Comparison of ENCODE assay signal across 18 cellular contexts in the genomic region with DNA sequence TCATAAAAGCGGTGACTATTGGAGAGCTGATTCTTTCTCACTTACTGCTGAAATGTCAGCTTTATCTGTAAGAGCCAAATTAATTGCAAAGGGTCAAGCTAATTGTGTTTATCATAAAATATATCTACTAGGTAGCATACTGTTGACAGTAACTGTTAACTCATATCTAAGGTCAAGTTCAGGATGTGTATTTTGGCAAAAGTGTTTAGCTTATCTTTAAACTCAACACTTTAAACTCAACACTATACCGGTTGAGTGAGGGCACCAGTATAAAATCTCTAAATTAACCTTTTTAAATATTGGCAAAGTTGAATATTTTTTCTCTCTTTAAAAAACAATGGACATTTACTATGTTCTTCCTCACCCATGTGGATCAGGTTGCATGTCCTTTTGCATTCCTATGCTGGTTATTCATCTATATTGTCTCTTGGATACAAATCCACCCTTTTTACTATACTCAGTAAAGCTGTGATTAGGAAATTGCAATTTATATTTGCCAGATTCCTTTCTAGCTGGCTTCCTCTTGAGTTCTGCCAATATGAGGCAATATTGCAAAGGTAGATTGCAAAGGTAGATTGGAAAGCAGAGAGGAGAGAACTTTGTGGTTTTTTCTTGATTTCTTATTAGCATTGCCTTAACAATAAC.
A peak's percentile ranks its signal among the peaks of the same experiment; 100 is the strongest.
DNase-seq lines count a peak whose midpoint lies in the region; ATAC-seq and TF ChIP-seq lines count a peak whose summit lies in the region.
"Had no signal": no experiment of that assay in that cellular context is flagged by ENCODE, and none has a peak within 500 bp of the region (broad histone marks: within the 10 kb centered on the region; RNA-seq: fewer than 3 reads in every experiment).

No MANE protein-coding gene starts in this region.

- no peak overlapping the region for H3K4me3 Mint-ChIP-seq in activated T-helper 2 cell treated with anti-CD3 and anti-CD28 coated beads, Interferon-gamma antibody, Interleukin-2, Interleukin-4, amounts not matched to agents 10 μg/mL and 5 μg/mL and 100 μg/mL, durations not matched to agents 14 hours and 24 hours and 36 hours (ENCODE audit: low read depth)
- H3K4me3 Mint-ChIP-seq: activated T-cell treated with anti-CD3 and anti-CD28 coated beads, Interleukin-2, amount 50 U/mL, for 4 hours; CD8-positive, alpha-beta memory T cell; immature natural killer cell; nephron progenitor cell had no signal

- peak; percentile 41 for ATAC-seq in left lung
- ATAC-seq: activated T-cell treated with anti-CD3 and anti-CD28 coated beads, Interleukin-2, amount 50 U/mL, for 4 hours; GM12878 had no signal

- TF ChIP-seq CTCF in choroid plexus epithelial cell (conservative IDR thresholded peaks at IDR 0.05; ENCODE audit: low read depth, low read length) (no peak), left lung (IDR thresholded peaks at IDR 0.05) (no peak)

- no peak overlapping the region for H3K27ac ChIP-seq in left lung

- H3K4me3 ChIP-seq in choroid plexus epithelial cell (ENCODE audit: low read depth, low read length) (no peak overlapping the region), left lung (no peak overlapping the region)
- H3K4me3 ChIP-seq: GM12878 had no signal

- intact Hi-C loops in left lung (cut with DNase I) = no loop called here
- intact Hi-C loops in activated T-helper 2 cell treated with anti-CD3 and anti-CD28 coated beads, Interferon-gamma antibody, Interleukin-2, Interleukin-4, amounts not matched to agents 10 μg/mL and 5 μg/mL and 100 μg/mL, durations not matched to agents 14 hours and 24 hours and 36 hours (cut with micrococcal nuclease) = no loop called here

- H3K9me3 Mint-ChIP-seq in activated T-helper 2 cell treated with anti-CD3 and anti-CD28 coated beads, Interferon-gamma antibody, Interleukin-2, Interleukin-4, amounts not matched to agents 10 μg/mL and 5 μg/mL and 100 μg/mL, durations not matched to agents 14 hours and 24 hours and 36 hours = no peaks in the 10 kb centered on the region
- H3K9me3 Mint-ChIP-seq: activated T-cell treated with anti-CD3 and anti-CD28 coated beads, Interleukin-2, amount 50 U/mL, for 4 hours had no signal

- DNase-seq in EH (ENCODE audit: low read depth) = peak; percentile 62
- peak; percentile 70 for DNase-seq in choroid plexus epithelial cell (ENCODE audit: low read depth)
- no peak for DNase-seq in left lung
- no peak for DNase-seq in 8988T
- DNase-seq in mesenteric fat pad (ENCODE audit: low spot score) = no peak
- no peak for DNase-seq in activated T-helper 2 cell treated with anti-CD3 and anti-CD28 coated beads, Interferon-gamma antibody, Interleukin-2, Interleukin-4, amounts not matched to agents 10 μg/mL and 5 μg/mL and 100 μg/mL, durations not matched to agents 14 hours and 24 hours and 36 hours (ENCODE audit: low spot score)
- no peak for DNase-seq in NCI-H1930 (lab: John Stamatoyannopoulos, UW)
- DNase-seq: activated T-cell treated with anti-CD3 and anti-CD28 coated beads, Interleukin-2, amount 50 U/mL, for 4 hours; CD8-positive, alpha-beta memory T cell; head of caudate nucleus; immature natural killer cell; mesendoderm; NCI-H2081; NCI-H526 treated with DMSO at 0.1 percent for 48 hours; nephron progenitor cell; retina had no signal

- H3K27me3 Mint-ChIP-seq in activated T-helper 2 cell treated with anti-CD3 and anti-CD28 coated beads, Interferon-gamma antibody, Interleukin-2, Interleukin-4, amounts not matched to agents 10 μg/mL and 5 μg/mL and 100 μg/mL, durations not matched to agents 14 hours and 24 hours and 36 hours (ENCODE audit: low read depth) = no peaks in the 10 kb centered on the region
- H3K27me3 Mint-ChIP-seq: CD8-positive, alpha-beta memory T cell had no signal

- no peak for TF ChIP-seq RAD21 in Ishikawa (IDR thresholded peaks at IDR 0.05; ENCODE audit: low read depth)

- H3K4me1 ChIP-seq in left lung = no peaks in the 10 kb centered on the region

- H3K36me3 Mint-ChIP-seq in activated T-helper 2 cell treated with anti-CD3 and anti-CD28 coated beads, Interferon-gamma antibody, Interleukin-2, Interleukin-4, amounts not matched to agents 10 μg/mL and 5 μg/mL and 100 μg/mL, durations not matched to agents 14 hours and 24 hours and 36 hours (ENCODE audit: low read depth) = no peaks in the 10 kb centered on the region
- H3K36me3 Mint-ChIP-seq: CD8-positive, alpha-beta memory T cell; immature natural killer cell had no signal

- TF ChIP-seq EP300 in Ishikawa (IDR thresholded peaks at IDR 0.05; ENCODE audit: borderline replicate concordance) = peak; percentile 60

- peaks cover 0 to 2% of the 10 kb centered on the region in 2 donors for H3K9me3 ChIP-seq in left lung

- H3K36me3 ChIP-seq in left lung = no peaks in the 10 kb centered on the region

- no peaks in the 10 kb centered on the region for H3K27me3 ChIP-seq in left lung

- H3K4me1 Mint-ChIP-seq in activated T-helper 2 cell treated with anti-CD3 and anti-CD28 coated beads, Interferon-gamma antibody, Interleukin-2, Interleukin-4, amounts not matched to agents 10 μg/mL and 5 μg/mL and 100 μg/mL, durations not matched to agents 14 hours and 24 hours and 36 hours (ENCODE audit: low read depth) = no peaks in the 10 kb centered on the region
- H3K4me1 Mint-ChIP-seq: CD8-positive, alpha-beta memory T cell; immature natural killer cell; nephron progenitor cell had no signal

- no peak overlapping the region for H3K27ac Mint-ChIP-seq in activated T-helper 2 cell treated with anti-CD3 and anti-CD28 coated beads, Interferon-gamma antibody, Interleukin-2, Interleukin-4, amounts not matched to agents 10 μg/mL and 5 μg/mL and 100 μg/mL, durations not matched to agents 14 hours and 24 hours and 36 hours
- H3K27ac Mint-ChIP-seq: CD8-positive, alpha-beta memory T cell; immature natural killer cell; nephron progenitor cell had no signal

TF ChIP-seq in Ishikawa, 13 proteins besides CTCF, POLR2A, EP300 and RAD21:
- no peak for TF ChIP-seq CREB1 (IDR thresholded peaks at IDR 0.05; ENCODE audit: low read depth)
- no peak for TF ChIP-seq EGR1 (IDR thresholded peaks at IDR 0.05)
- no peak for TF ChIP-seq MAX (IDR thresholded peaks at IDR 0.05)
- TF ChIP-seq FOXM1 (IDR thresholded peaks at IDR 0.05; ENCODE audit: borderline replicate concordance, low read depth) = peak; percentile 35; the same call in 1 of the 2 replicates
- peak; percentile 80 for TF ChIP-seq CEBPB (IDR thresholded peaks at IDR 0.05)
- TF ChIP-seq, protein P1, sequence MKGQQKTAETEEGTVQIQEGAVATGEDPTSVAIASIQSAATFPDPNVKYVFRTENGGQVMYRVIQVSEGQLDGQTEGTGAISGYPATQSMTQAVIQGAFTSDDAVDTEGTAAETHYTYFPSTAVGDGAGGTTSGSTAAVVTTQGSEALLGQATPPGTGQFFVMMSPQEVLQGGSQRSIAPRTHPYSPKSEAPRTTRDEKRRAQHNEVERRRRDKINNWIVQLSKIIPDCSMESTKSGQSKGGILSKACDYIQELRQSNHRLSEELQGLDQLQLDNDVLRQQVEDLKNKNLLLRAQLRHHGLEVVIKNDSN (IDR thresholded peaks at IDR 0.05) = no peak
- no peak for TF ChIP-seq YY1 (IDR thresholded peaks at IDR 0.05; ENCODE audit: low read depth)
- no peak for TF ChIP-seq ZBTB7A (IDR thresholded peaks at IDR 0.05; ENCODE audit: low read depth)
- no peak for TF ChIP-seq NFIC (IDR thresholded peaks at IDR 0.05)
- TF ChIP-seq TEAD4 (IDR thresholded peaks at IDR 0.05) = peak; percentile 47; the same call in 1 of the 2 replicates
- TF ChIP-seq TCF12 (IDR thresholded peaks at IDR 0.05; ENCODE audit: low read depth) = no peak
- TF ChIP-seq, protein P2, sequence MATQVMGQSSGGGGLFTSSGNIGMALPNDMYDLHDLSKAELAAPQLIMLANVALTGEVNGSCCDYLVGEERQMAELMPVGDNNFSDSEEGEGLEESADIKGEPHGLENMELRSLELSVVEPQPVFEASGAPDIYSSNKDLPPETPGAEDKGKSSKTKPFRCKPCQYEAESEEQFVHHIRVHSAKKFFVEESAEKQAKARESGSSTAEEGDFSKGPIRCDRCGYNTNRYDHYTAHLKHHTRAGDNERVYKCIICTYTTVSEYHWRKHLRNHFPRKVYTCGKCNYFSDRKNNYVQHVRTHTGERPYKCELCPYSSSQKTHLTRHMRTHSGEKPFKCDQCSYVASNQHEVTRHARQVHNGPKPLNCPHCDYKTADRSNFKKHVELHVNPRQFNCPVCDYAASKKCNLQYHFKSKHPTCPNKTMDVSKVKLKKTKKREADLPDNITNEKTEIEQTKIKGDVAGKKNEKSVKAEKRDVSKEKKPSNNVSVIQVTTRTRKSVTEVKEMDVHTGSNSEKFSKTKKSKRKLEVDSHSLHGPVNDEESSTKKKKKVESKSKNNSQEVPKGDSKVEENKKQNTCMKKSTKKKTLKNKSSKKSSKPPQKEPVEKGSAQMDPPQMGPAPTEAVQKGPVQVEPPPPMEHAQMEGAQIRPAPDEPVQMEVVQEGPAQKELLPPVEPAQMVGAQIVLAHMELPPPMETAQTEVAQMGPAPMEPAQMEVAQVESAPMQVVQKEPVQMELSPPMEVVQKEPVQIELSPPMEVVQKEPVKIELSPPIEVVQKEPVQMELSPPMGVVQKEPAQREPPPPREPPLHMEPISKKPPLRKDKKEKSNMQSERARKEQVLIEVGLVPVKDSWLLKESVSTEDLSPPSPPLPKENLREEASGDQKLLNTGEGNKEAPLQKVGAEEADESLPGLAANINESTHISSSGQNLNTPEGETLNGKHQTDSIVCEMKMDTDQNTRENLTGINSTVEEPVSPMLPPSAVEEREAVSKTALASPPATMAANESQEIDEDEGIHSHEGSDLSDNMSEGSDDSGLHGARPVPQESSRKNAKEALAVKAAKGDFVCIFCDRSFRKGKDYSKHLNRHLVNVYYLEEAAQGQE (IDR thresholded peaks at IDR 0.05; ENCODE audit: low read depth) = no peak
- no peak for TF ChIP-seq TAF1 (IDR thresholded peaks at IDR 0.05; ENCODE audit: low read depth)

Comparison
In these comparisons a context has a peak if more than half of its experiments do, and no peak if none do; other contexts are left out.
1. DNase-seq: peak in EH (single experiment) and choroid plexus epithelial cell (single experiment); none in left lung (0 of 2), 8988T (single experiment), mesenteric fat pad (single experiment), activated T-helper 2 cell treated with anti-CD3 and anti-CD28 coated beads, Interferon-gamma antibody, Interleukin-2, Interleukin-4, amounts not matched to agents 10 μg/mL and 5 μg/mL and 100 μg/mL, durations not matched to agents 14 hours and 24 hours and 36 hours (single experiment) and NCI-H1930 (0 of 2).